In the genomic region with DNA sequence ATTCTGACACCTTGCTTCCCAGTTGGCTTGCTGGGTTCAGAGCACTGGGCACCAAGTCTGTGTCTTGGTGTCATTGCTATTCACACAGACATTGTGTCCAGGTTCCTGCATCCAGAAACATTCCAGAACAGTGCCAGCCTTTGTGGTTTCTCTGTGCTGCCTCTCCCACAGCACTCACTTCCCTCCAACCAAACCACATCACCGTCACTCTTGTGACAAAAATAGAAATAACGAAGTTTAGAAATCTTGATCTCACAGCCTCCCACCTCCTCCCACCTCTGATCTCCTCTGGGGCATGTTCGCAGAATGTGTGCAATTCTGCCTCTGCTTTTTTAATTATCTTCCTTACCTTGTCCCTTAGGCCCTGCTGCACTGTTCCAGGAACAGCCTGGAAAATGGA, we compare ENCODE assay signal across 9 cellular contexts. TPM values are rescaled to one million over a fixed set of nuclear protein-coding genes. Genes with fewer than 3 reads are reported as not detected.
A peak's percentile ranks its signal among the peaks of the same experiment; 100 is the strongest.
DNase-seq lines count a peak whose midpoint lies in the region; ATAC-seq and TF ChIP-seq lines count a peak whose summit lies in the region.
"Had no signal": no experiment of that assay in that cellular context is flagged by ENCODE, and none has a peak within 500 bp of the region (broad histone marks: within the 10 kb centered on the region; RNA-seq: fewer than 3 reads in every experiment).

No MANE protein-coding gene starts in this region.

- peaks cover 32% of the 10 kb centered on the region for H3K4me1 Mint-ChIP-seq in activated T-cell treated with anti-CD3 and anti-CD28 coated beads, Interleukin-2, amount 50 U/mL, for 72 hours (ENCODE audit: low read depth)
- peaks cover 6 to 11% of the 10 kb centered on the region in 2 donors for H3K4me1 Mint-ChIP-seq in effector memory CD8-positive, alpha-beta T cell (ENCODE audit: low read depth in 2 of 2)

- H3K27ac ChIP-seq in breast epithelium (peak overlapping the region; percentile 32 to 33), upper lobe of left lung (no peak overlapping the region)
- H3K27ac ChIP-seq: SK-N-MC had no signal

- TF ChIP-seq POLR2A in breast epithelium (IDR thresholded peaks at IDR 0.05) (no peak), upper lobe of left lung (IDR thresholded peaks at IDR 0.05) (no peak)

- intact Hi-C loops in breast epithelium (cut with DNase I; ENCODE audit: low total_unique reads): no loop called here

- WGBS in upper lobe of left lung, 2 donors: 62 to 64% methylated on average over 3 of the region's 3 CpGs

- H3K4me3 ChIP-seq in breast epithelium: no peak overlapping the region
- no peak overlapping the region for H3K4me3 ChIP-seq in upper lobe of left lung
- H3K4me3 ChIP-seq: SK-N-MC had no signal

- H3K27me3 Mint-ChIP-seq in activated T-cell treated with anti-CD3 and anti-CD28 coated beads, Interleukin-2, amount 50 U/mL, for 72 hours (ENCODE audit: low read depth): peaks cover 6% of the 10 kb centered on the region
- H3K27me3 Mint-ChIP-seq in effector memory CD8-positive, alpha-beta T cell: peaks cover 14 to 18% of the 10 kb centered on the region in 2 donors

- no peak for TF ChIP-seq CTCF in breast epithelium (IDR thresholded peaks at IDR 0.05)
- no peak for TF ChIP-seq CTCF in upper lobe of left lung (IDR thresholded peaks at IDR 0.05)

- no peaks in the 10 kb centered on the region for H3K9me3 ChIP-seq in breast epithelium
- H3K9me3 ChIP-seq in upper lobe of left lung: no peaks in the 10 kb centered on the region

- H3K27ac Mint-ChIP-seq in activated T-cell treated with anti-CD3 and anti-CD28 coated beads, Interleukin-2, amount 50 U/mL, for 72 hours: peak overlapping the region; percentile 36
- H3K27ac Mint-ChIP-seq in effector memory CD8-positive, alpha-beta T cell: no peak overlapping the region

- TF ChIP-seq EP300 in upper lobe of left lung (IDR thresholded peaks at IDR 0.05): no peak

- no peaks in the 10 kb centered on the region for H3K36me3 ChIP-seq in breast epithelium
- H3K36me3 ChIP-seq in upper lobe of left lung: no peaks in the 10 kb centered on the region

- H3K27me3 ChIP-seq in breast epithelium (no peaks in the 10 kb centered on the region), upper lobe of left lung (no peaks in the 10 kb centered on the region)

- H3K4me1 ChIP-seq in breast epithelium: no peaks in the 10 kb centered on the region
- H3K4me1 ChIP-seq in upper lobe of left lung: no peaks in the 10 kb centered on the region

- H3K9me3 Mint-ChIP-seq in activated T-cell treated with anti-CD3 and anti-CD28 coated beads, Interleukin-2, amount 50 U/mL, for 72 hours: peaks cover 0 to 3% of the 10 kb centered on the region in 2 donors
- no peaks in the 10 kb centered on the region for H3K9me3 Mint-ChIP-seq in effector memory CD8-positive, alpha-beta T cell

- DNase-seq in activated T-cell treated with anti-CD3 and anti-CD28 coated beads, Interleukin-2, amount 50 U/mL, for 72 hours: no peak
- DNase-seq in activated T-cell treated with anti-CD3 and anti-CD28 coated beads for 4 hours (no peak), M059J (ENCODE audit: low read depth) (peak; percentile 89), breast epithelium (ENCODE audit: low spot score in 2 of 2) (peak in 1 of 2 donors; percentile 54), upper lobe of left lung (no peak), HuH-7.5 (ENCODE audit: low spot score) (no peak)
- no peak for DNase-seq in effector memory CD8-positive, alpha-beta T cell

- peaks cover 0 to 4% of the 10 kb centered on the region in 2 donors for H3K36me3 Mint-ChIP-seq in activated T-cell treated with anti-CD3 and anti-CD28 coated beads, Interleukin-2, amount 50 U/mL, for 72 hours (ENCODE audit: insufficient read depth in 2 of 2)
- H3K36me3 Mint-ChIP-seq in effector memory CD8-positive, alpha-beta T cell (ENCODE audit: insufficient read depth): no peaks in the 10 kb centered on the region

- ATAC-seq in activated T-cell treated with anti-CD3 and anti-CD28 coated beads, Interleukin-2, amount 50 U/mL, for 72 hours (replicated peaks in 1 of 2): peak; percentile 32 to 40
- ATAC-seq in upper lobe of left lung (ENCODE audit: low FRiP score in 2 of 2) (peak; percentile 40 to 55), GM19328 (IDR thresholded peaks at IDR 0.05; ENCODE audit: unreplicated experiment) (no peak)
- no peak for ATAC-seq in effector memory CD8-positive, alpha-beta T cell (replicated peaks)

- H3K4me3 Mint-ChIP-seq in activated T-cell treated with anti-CD3 and anti-CD28 coated beads, Interleukin-2, amount 50 U/mL, for 72 hours: peak overlapping the region; percentile 44 to 57
- H3K4me3 Mint-ChIP-seq in effector memory CD8-positive, alpha-beta T cell: no peak overlapping the region

RNA-seq across cellular contexts. Expression of a gene that starts 8.8 kb away (rescaled TPM):
- total RNA-seq in activated T-cell treated with anti-CD3 and anti-CD28 coated beads, Interleukin-2, amount 50 U/mL, for 72 hours: not detected
- not detected in 2 replicates for total RNA-seq in M059J (2014; rRNA removed; shearing (Covaris generic))
- total RNA-seq in breast epithelium (under 1 TPM in 2 of 3 donors, not detected in 1; 0.16 to 0.73 TPM), upper lobe of left lung (not detected)

Comparison
In these comparisons a context has a peak if more than half of its experiments do, and no peak if none do; other contexts are left out.
1. ATAC-seq: peak in activated T-cell treated with anti-CD3 and anti-CD28 coated beads, Interleukin-2, amount 50 U/mL, for 72 hours (2 of 2) and upper lobe of left lung (2 of 2); none in effector memory CD8-positive, alpha-beta T cell (single experiment) and GM19328 (single experiment).
2. H3K4me3 Mint-ChIP-seq: peak in activated T-cell treated with anti-CD3 and anti-CD28 coated beads, Interleukin-2, amount 50 U/mL, for 72 hours (2 of 2); none in effector memory CD8-positive, alpha-beta T cell (0 of 2).
3. H3K27ac ChIP-seq: peak in breast epithelium (2 of 2); none in upper lobe of left lung (0 of 4).